ENCODE assay signal across 9 cellular contexts in the genomic region with DNA sequence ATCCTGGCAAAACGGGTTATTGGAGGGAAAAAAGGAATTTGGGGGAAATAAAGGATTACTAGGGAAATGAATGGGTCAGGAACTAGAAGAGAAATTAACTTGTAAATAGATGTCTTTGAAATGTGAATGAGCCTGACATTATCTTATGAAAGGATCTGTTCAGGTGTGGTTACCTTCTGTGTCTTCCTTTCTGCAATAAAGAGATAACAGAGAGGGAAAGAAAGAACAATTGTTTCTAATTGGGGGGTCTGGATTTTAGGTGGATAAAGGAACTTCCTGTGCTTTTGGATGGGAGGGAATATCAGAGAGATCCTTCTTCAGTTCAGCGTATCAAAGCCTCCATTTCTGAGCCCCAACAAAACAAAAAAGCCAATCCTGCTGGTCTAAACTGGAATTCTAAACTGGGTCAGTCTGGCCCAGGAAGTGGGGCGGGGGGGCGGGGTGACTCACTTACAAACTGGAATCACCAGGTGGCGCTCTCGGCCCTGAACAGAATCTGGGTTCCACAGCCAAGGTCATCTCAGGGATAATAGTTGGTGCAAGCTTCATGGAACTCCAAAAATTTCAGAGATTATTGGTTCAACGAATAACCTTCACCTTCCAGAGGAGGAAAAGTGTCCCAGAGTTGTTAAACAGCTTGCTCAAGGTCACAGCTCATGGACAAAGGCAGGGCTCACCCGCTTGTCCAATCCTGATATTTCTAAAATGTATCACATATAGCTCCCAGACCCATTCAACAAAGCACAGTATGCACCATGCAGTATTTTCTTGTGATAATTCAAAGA. TPM values are rescaled to one million over a fixed set of nuclear protein-coding genes. Genes with fewer than 3 reads are reported as not detected.
DNase-seq lines count a peak whose midpoint lies in the region; ATAC-seq and TF ChIP-seq lines count a peak whose summit lies in the region.
"Had no signal": no experiment of that assay in that cellular context is flagged by ENCODE, and none has a peak within 500 bp of the region (broad histone marks: within the 10 kb centered on the region; RNA-seq: fewer than 3 reads in every experiment).

No MANE protein-coding gene starts in this region.

- H3K36me3 ChIP-seq in NT2/D1 (ENCODE audit: insufficient read depth, insufficient read length, low read length), result no peaks in the 10 kb centered on the region
- H3K36me3 ChIP-seq in esophagus muscularis mucosa, result peaks cover 0 to 18% (median 2%) of the 10 kb centered on the region in 4 donors
- no peaks in the 10 kb centered on the region for H3K36me3 ChIP-seq in mucosa of rectum (ENCODE audit: control insufficient read depth in 2 of 2, insufficient read depth in 2 of 2, low read length in 2 of 2)

- H3K27ac ChIP-seq in esophagus muscularis mucosa (replicated peaks in 1 of 4) (peak overlapping the region; percentile 6 to 44 (median 13)), mucosa of rectum (ENCODE audit: low read depth in 2 of 2, low read length in 2 of 2) (peak overlapping the region; percentile 5 to 78)

- H3K4me1 ChIP-seq in NT2/D1 (ENCODE audit: insufficient read depth, insufficient read length), result no peaks in the 10 kb centered on the region
- H3K4me1 ChIP-seq in esophagus muscularis mucosa, result peaks cover 4 to 11% (median 7%) of the 10 kb centered on the region in 4 donors
- peaks cover 13 to 21% of the 10 kb centered on the region in 2 donors for H3K4me1 ChIP-seq in mucosa of rectum (ENCODE audit: control insufficient read depth in 2 of 2, insufficient read depth in 2 of 2, low read length in 2 of 2)

- H3K9ac ChIP-seq in NT2/D1 (ENCODE audit: insufficient read length, low read depth) (peak overlapping the region; percentile 6), mucosa of rectum (ENCODE audit: low read depth in 1 of 2, low read length in 2 of 2) (peak overlapping the region; percentile 54 to 62)

- TF ChIP-seq POLR2A in esophagus muscularis mucosa (IDR thresholded peaks at IDR 0.05; ENCODE audit: low read depth), result no peak

- H3K4me3 Mint-ChIP-seq in stimulated activated naive B cell treated with anti-CD40 and anti-IgM and Interleukin-4, amounts not matched to agents 10 μg/mL and 1 μg/mL and 100 μg/mL, for 72 hours, result no peak overlapping the region

- 31% methylated on average over 8 of the region's 8 CpGs for WGBS in esophagus muscularis mucosa

- H3K9me3 ChIP-seq in NT2/D1 (ENCODE audit: insufficient read depth, low read length) (no peaks in the 10 kb centered on the region), esophagus muscularis mucosa (no peaks in the 10 kb centered on the region), mucosa of rectum (ENCODE audit: control insufficient read depth in 2 of 2, low read length in 2 of 2) (no peaks in the 10 kb centered on the region)

- TF ChIP-seq EP300 in esophagus muscularis mucosa (IDR thresholded peaks at IDR 0.05), result no peak

- peak; percentile 35 to 81 (median 74) for TF ChIP-seq CTCF in esophagus muscularis mucosa (IDR thresholded peaks at IDR 0.05)

- no peaks in the 10 kb centered on the region for H3K9me3 Mint-ChIP-seq in stimulated activated naive B cell treated with anti-CD40 and anti-IgM and Interleukin-4, amounts not matched to agents 10 μg/mL and 1 μg/mL and 100 μg/mL, for 72 hours

- H3K4me1 Mint-ChIP-seq in stimulated activated naive B cell treated with anti-CD40 and anti-IgM and Interleukin-4, amounts not matched to agents 10 μg/mL and 1 μg/mL and 100 μg/mL, for 72 hours, result peaks cover 4 to 9% of the 10 kb centered on the region in 2 donors

- intact Hi-C loops in esophagus muscularis mucosa (cut with DNase I), result loop anchor here (5.0 kb wide), 1 partner anchor 257 kb away; a partner anchor contains a TSS

- no peak overlapping the region for H3K4me3 ChIP-seq in NT2/D1 (ENCODE audit: insufficient read length, low read depth)
- no peak overlapping the region for H3K4me3 ChIP-seq in esophagus muscularis mucosa
- H3K4me3 ChIP-seq in mucosa of rectum (ENCODE audit: low read length in 2 of 2), result no peak overlapping the region
- H3K4me3 ChIP-seq: skin epidermis had no signal

- H3K36me3 Mint-ChIP-seq in stimulated activated naive B cell treated with anti-CD40 and anti-IgM and Interleukin-4, amounts not matched to agents 10 μg/mL and 1 μg/mL and 100 μg/mL, for 72 hours, result no peaks in the 10 kb centered on the region

- DNase-seq in NCI-H1436 (lab: John Stamatoyannopoulos, UW) (peak; percentile 44), NCI-H1436 treated with DMSO at 0.1 percent for 48 hours (lab: John Stamatoyannopoulos, UW) (no peak), NT2/D1 (ENCODE audit: low read depth, low spot score) (peak; percentile 80), activated T-cell treated with anti-CD3 and anti-CD28 coated beads for 24 hours (ENCODE audit: low read depth) (peak; percentile 50), esophagus muscularis mucosa (ENCODE audit: extremely low spot score) (peak; percentile 93)
- DNase-seq in stimulated activated naive B cell treated with anti-CD40 and anti-IgM and Interleukin-4, amounts not matched to agents 10 μg/mL and 1 μg/mL and 100 μg/mL, for 72 hours, result no peak

- no peaks in the 10 kb centered on the region for H3K27me3 ChIP-seq in NT2/D1 (ENCODE audit: insufficient read depth, insufficient read length)
- H3K27me3 ChIP-seq in esophagus muscularis mucosa, result no peaks in the 10 kb centered on the region
- H3K27me3 ChIP-seq in mucosa of rectum (ENCODE audit: control insufficient read depth in 2 of 2, insufficient read depth in 2 of 2, low read length in 2 of 2), result no peaks in the 10 kb centered on the region

- peak overlapping the region; percentile 71 for H3K27ac Mint-ChIP-seq in stimulated activated naive B cell treated with anti-CD40 and anti-IgM and Interleukin-4, amounts not matched to agents 10 μg/mL and 1 μg/mL and 100 μg/mL, for 72 hours

- no peaks in the 10 kb centered on the region for H3K27me3 Mint-ChIP-seq in stimulated activated naive B cell treated with anti-CD40 and anti-IgM and Interleukin-4, amounts not matched to agents 10 μg/mL and 1 μg/mL and 100 μg/mL, for 72 hours

- ATAC-seq in HG03460 (IDR thresholded peaks at IDR 0.05; ENCODE audit: unreplicated experiment), result peak; percentile 84
- ATAC-seq in stimulated activated naive B cell treated with anti-CD40 and anti-IgM and Interleukin-4, amounts not matched to agents 10 μg/mL and 1 μg/mL and 100 μg/mL, for 72 hours (replicated peaks), result peak; percentile 54 to 70

RNA-seq across cellular contexts. Expression of a gene that starts 15.2 kb away (rescaled TPM):
- 100 to 1,000 TPM; 233 to 393 (median 327) TPM for total RNA-seq in esophagus muscularis mucosa

RNA-seq across cellular contexts. Expression of a gene that starts 17.0 kb away (rescaled TPM):
- 10 to 100 TPM; 14.1 to 71.7 (median 22.0) TPM for total RNA-seq in esophagus muscularis mucosa

RNA-seq across cellular contexts. Expression of a gene that starts 59.8 kb away (rescaled TPM):
- 10 to 100 TPM; 68.5 to 87.7 (median 81.7) TPM for total RNA-seq in esophagus muscularis mucosa

Comparison
In these comparisons a context has a peak if more than half of its experiments do, and no peak if none do; other contexts are left out.
1. DNase-seq: peak in NCI-H1436 (single experiment), NT2/D1 (single experiment), activated T-cell treated with anti-CD3 and anti-CD28 coated beads for 24 hours (single experiment) and esophagus muscularis mucosa (single experiment); none in NCI-H1436 treated with DMSO at 0.1 percent for 48 hours (single experiment) and stimulated activated naive B cell treated with anti-CD40 and anti-IgM and Interleukin-4, amounts not matched to agents 10 μg/mL and 1 μg/mL and 100 μg/mL, for 72 hours (single experiment).